21 cellular contexts compared by ENCODE assay signal in genomic region chr2:15122915-15123314, GRCh38.
DNase-seq lines count a peak whose midpoint lies in the region; ATAC-seq and TF ChIP-seq lines count a peak whose summit lies in the region.
"Had no signal": no experiment of that assay in that cellular context is flagged by ENCODE, and none has a peak within 500 bp of the region (broad histone marks: within the 10 kb centered on the region; RNA-seq: fewer than 3 reads in every experiment).

No MANE protein-coding gene starts in this region.

- DNase-seq in GM03348 (ENCODE audit: low spot score) (peak; percentile 26), RPMI7951 (ENCODE audit: low read depth) (peak; percentile 11), epithelial cell of esophagus (ENCODE audit: low read depth) (peak; percentile 52), posterior vena cava (ENCODE audit: low spot score) (peak; percentile 66)
- no peak for DNase-seq in activated naive CD4-positive, alpha-beta T cell treated with anti-CD3 and anti-CD28 coated beads, Interleukin-2, amount 50 U/mL, for 16 hours
- DNase-seq: activated CD4-positive, alpha-beta T cell treated with anti-CD3 and anti-CD28 coated beads, Interleukin-2, amount 10 ng/mL, durations not matched to agents 7 days and 5 days; activated naive CD8-positive, alpha-beta T cell treated with anti-CD3 and anti-CD28 coated beads, Interleukin-2, amount 10 ng/mL, durations not matched to agents 7 days and 5 days; DMS79; foreskin fibroblast; immature natural killer cell; NCI-H1417 treated with DMSO at 0.1 percent for 48 hours; NCI-H2107; NCI-H510A treated with DMSO at 0.1 percent for 48 hours; psoas muscle; stimulated activated CD4-positive, alpha-beta T cell treated with anti-CD3 and anti-CD28 coated beads, Interleukin-2, amount 100 ng/mL, for 48 hours; stimulated activated naive CD4-positive, alpha-beta T cell; T-helper 2 cell; WERI-Rb-1 had no signal

- no peak for TF ChIP-seq CTCF in epithelial cell of esophagus (IDR thresholded peaks at IDR 0.05; ENCODE audit: insufficient read depth, low read depth, low read length, missing control alignments)

- ATAC-seq in HG02610 (IDR thresholded peaks at IDR 0.05; ENCODE audit: unreplicated experiment) (no peak), HG02973 (IDR thresholded peaks at IDR 0.05; ENCODE audit: unreplicated experiment) (no peak)
- ATAC-seq: psoas muscle had no signal

- no peak overlapping the region for H3K4me3 ChIP-seq in epithelial cell of esophagus (ENCODE audit: low read length)
- H3K4me3 ChIP-seq: psoas muscle, thoracic aorta had no signal

- intact Hi-C loops in posterior vena cava (cut with DNase I): no loop called here
